ENCODE assay signal across 8 cellular contexts in the genomic region with DNA sequence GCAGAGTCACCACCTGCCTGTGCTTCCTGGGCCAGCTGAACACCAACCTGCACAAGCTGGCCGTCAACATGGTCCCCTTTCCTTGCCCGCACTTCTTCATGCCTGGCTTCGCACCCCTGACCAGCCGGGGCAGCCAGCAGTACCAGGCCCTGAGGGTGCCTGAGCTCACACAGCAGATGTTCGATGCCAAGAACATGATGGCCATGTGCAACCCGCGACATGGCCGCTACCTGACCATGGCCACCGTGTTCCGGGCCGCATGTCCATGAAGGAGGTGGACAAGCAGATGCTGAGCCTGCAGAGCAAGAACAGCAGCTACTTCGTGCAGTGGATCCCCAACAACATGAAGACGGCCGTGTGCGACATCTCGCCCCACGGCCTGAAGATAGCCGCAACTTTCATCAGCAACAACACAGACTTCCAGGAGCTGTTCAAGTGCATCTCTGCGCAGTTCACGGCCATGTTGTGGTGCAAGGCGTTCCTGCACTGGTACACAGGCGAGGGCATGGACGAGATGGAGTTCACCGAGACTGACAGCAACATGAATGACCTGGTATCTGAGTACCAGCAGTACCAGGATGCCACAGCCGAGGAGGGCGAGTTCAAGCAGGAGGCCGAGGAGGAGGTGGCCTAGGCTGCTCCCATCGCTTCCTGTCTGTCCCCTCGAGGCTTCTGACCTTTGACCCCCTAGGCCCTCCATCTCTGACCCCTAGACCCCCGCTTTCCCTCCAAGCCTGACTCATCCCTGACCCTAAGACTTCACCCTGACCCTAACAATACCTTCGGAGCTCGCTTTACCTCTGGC.
"Had no signal": no experiment of that assay in that cellular context is flagged by ENCODE, and none has a peak within 500 bp of the region (broad histone marks: within the 10 kb centered on the region; RNA-seq: fewer than 3 reads in every experiment).

No MANE protein-coding gene starts in this region.

- H3K4me1 Mint-ChIP-seq: GM23338, IgD-negative memory B cell had no signal

- H3K9me3 ChIP-seq: HAP-1 had no signal

- FAIRE-seq: HepG2 had no signal

- H2AFZ ChIP-seq: GM23338 had no signal

- H3K4me3 Mint-ChIP-seq: GM23338, HFFc6 had no signal

- H3K4me3 ChIP-seq: GM23338, HAP-1 had no signal

- DNase-seq: H7, HFFc6 had no signal

- H3K27ac Mint-ChIP-seq: GM23338, HFFc6 had no signal

- H3K27ac ChIP-seq: HL-60 had no signal

- H3K36me3 ChIP-seq: HAP-1 had no signal

- H3K9me3 Mint-ChIP-seq: GM23338, HFFc6 had no signal

- ATAC-seq: GM23338, HCT116, HepG2 had no signal

- H3K27me3 Mint-ChIP-seq: IgD-negative memory B cell had no signal

- H3K4me2 ChIP-seq: GM23338 had no signal
